ENCODE assay signal across 8 cellular contexts in the genomic region with DNA sequence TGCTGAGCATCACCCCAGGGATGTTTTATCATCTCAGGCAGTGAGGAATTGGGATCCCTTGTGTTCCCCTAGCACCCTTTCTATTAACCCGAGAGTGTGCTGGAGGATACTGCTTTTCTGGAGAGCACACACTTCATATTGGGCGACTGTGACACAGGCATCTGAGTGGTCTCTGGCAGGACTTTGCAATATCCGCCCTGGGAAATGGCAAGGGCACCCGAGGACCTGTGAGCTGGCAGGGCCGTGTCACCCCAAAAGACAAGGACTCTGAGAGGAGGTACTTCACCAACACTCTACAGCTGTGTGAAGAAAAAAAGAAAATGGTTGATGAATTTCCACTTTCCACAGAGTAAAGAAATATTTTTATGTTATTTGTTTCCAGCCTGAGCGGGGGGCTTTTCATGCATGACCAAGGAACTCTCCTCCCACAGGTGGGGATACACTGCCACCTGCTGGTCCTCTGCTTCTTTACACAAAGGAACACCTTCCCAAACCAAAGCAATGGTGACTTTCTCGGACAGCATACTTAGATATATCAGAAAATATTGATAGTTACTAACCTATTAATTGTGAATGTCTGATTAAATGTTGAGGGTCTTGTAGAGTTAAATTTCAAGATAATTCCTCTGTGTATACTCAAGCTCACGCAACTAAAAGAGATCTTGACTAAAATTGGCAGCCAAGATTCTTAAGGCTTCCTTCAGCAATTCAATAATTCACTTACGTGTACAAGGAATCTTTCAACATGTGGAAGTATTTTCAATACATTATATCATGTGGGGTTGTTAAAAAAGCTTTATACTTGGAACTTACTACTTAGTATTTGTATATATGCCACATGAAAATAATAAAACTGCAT. TPM values are rescaled to one million over a fixed set of nuclear protein-coding genes. Genes with fewer than 3 reads are reported as not detected.
DNase-seq lines count a peak whose midpoint lies in the region; ATAC-seq and TF ChIP-seq lines count a peak whose summit lies in the region.

No MANE protein-coding gene starts in this region.

- no peak overlapping the region for H3K4me3 Mint-ChIP-seq in CD14-positive monocyte
- no peak overlapping the region for H3K4me3 Mint-ChIP-seq in activated T-helper 17 cell treated with anti-CD3 and anti-CD28 coated beads, Interleukin-2, amount 50 U/mL, for 72 hours

- H2BK120ac ChIP-seq in IMR-90 (ENCODE audit: low read depth, low read length): no peak overlapping the region

- H3K4ac ChIP-seq in IMR-90 (ENCODE audit: low read depth, low read length): no peak overlapping the region

- POLR2A ChIA-PET in IMR-90 (lab: Charles Lee; ENCODE audit: unreplicated experiment): no interaction called here
- POLR2A ChIA-PET in RWPE1 (lab: Yijun Ruan, JAX; ENCODE audit: low non-redundant PET): no interaction called here

- H3K9me3 ChIP-seq in IMR-90 (ENCODE audit: control insufficient read depth, insufficient read depth, low read length): peaks cover 3% of the 10 kb centered on the region; the same call in 1 of the 2 replicates
- H3K9me3 ChIP-seq in gastrocnemius medialis: no peaks in the 10 kb centered on the region

- H3K36me3 ChIP-seq in IMR-90 (ENCODE audit: control insufficient read depth, insufficient read depth, low read length): no peaks in the 10 kb centered on the region
- no peaks in the 10 kb centered on the region for H3K36me3 ChIP-seq in gastrocnemius medialis

- no peak overlapping the region for H2AFZ ChIP-seq in IMR-90 (replicated peaks; ENCODE audit: low read length, poor library complexity)

- DNase-seq in CD14-positive monocyte (ENCODE audit: low spot score): no peak
- no peak for DNase-seq in IMR-90
- DNase-seq in RWPE1 (ENCODE audit: low spot score): peak; percentile 18
- peak; percentile 25 for DNase-seq in foreskin melanocyte
- no peak for DNase-seq in gastrocnemius medialis
- no peak for DNase-seq in cerebellar nuclear complex (lab: John Stamatoyannopoulos, UW)

- no TSS peak for BruUV-seq in IMR-90 (replicated peaks; lab: Mats Ljungman, UMichigan)

- no peak overlapping the region for H2BK15ac ChIP-seq in IMR-90 (ENCODE audit: low read depth, low read length)

- peaks cover 25% of the 10 kb centered on the region for H3K4me1 Mint-ChIP-seq in CD14-positive monocyte
- H3K4me1 Mint-ChIP-seq in activated T-helper 17 cell treated with anti-CD3 and anti-CD28 coated beads, Interleukin-2, amount 50 U/mL, for 72 hours: no peaks in the 10 kb centered on the region

- no peak overlapping the region for H3K9ac ChIP-seq in IMR-90 (ENCODE audit: low read depth, low read length)

- H3K9me1 ChIP-seq in IMR-90 (ENCODE audit: insufficient read depth, low read length): no peaks in the 10 kb centered on the region

- H2AK5ac ChIP-seq in IMR-90 (ENCODE audit: low read depth, low read length): no peak overlapping the region

- H3K14ac ChIP-seq in IMR-90 (replicated peaks; ENCODE audit: low read depth, low read length): no peak overlapping the region

- in situ Hi-C loops in IMR-90 (cut with MboI; ENCODE audit: low sequenced_read_pairs): no loop called here
- in situ Hi-C loops in gastrocnemius medialis (cut with MboI; ENCODE audit: low sequenced_read_pairs in 4 of 4): no loop called here

- H3K27me3 ChIP-seq in IMR-90 (ENCODE audit: control insufficient read depth, insufficient read depth, low read length) (no peaks in the 10 kb centered on the region), gastrocnemius medialis (no peaks in the 10 kb centered on the region)

- no peak overlapping the region for H4K91ac ChIP-seq in IMR-90 (ENCODE audit: insufficient read depth, low read depth, low read length)

- ATAC-seq in GM18505 (IDR thresholded peaks at IDR 0.05; ENCODE audit: unreplicated experiment): peak; percentile 25
- no peak for ATAC-seq in IMR-90 (ENCODE audit: low read depth)
- ATAC-seq in gastrocnemius medialis: no peak
- no peak for ATAC-seq in activated T-helper 17 cell treated with anti-CD3 and anti-CD28 coated beads, Interleukin-2, amount 50 U/mL, for 72 hours (replicated peaks)

- no CpG with 5 or more reads among the region's 9 CpGs for WGBS in IMR-90 (ENCODE audit: extremely low coverage in 2 of 2, insufficient read length in 1 of 2), 2 experiments

- no peak overlapping the region for H4K8ac ChIP-seq in IMR-90 (ENCODE audit: low read depth in 2 of 2, low read length in 2 of 2)

- H2BK20ac ChIP-seq in IMR-90 (ENCODE audit: low read depth, low read length): no peak overlapping the region

- H3K27ac ChIP-seq in IMR-90 (ENCODE audit: insufficient read depth, low read length) (no peak overlapping the region), RWPE1 (no peak overlapping the region), gastrocnemius medialis (no peak overlapping the region)

- peaks cover 3 to 11% (median 5%) of the 10 kb centered on the region in 3 donors for H3K27me3 Mint-ChIP-seq in CD14-positive monocyte (ENCODE audit: low read depth in 3 of 3)
- no peaks in the 10 kb centered on the region for H3K27me3 Mint-ChIP-seq in activated T-helper 17 cell treated with anti-CD3 and anti-CD28 coated beads, Interleukin-2, amount 50 U/mL, for 72 hours

- no peak overlapping the region for H3K18ac ChIP-seq in IMR-90 (ENCODE audit: low read depth, low read length)

- H2AK9ac ChIP-seq in IMR-90 (replicated peaks; ENCODE audit: low read depth, low read length, poor library complexity): no peak overlapping the region

- TF ChIP-seq POLR2A in GM18505 (IDR thresholded peaks at IDR 0.05; ENCODE audit: borderline replicate concordance, extremely low read depth, insufficient read depth, insufficient read length): no peak
- no peak for TF ChIP-seq POLR2A in IMR-90 (IDR thresholded peaks at IDR 0.05; ENCODE audit: low read depth, low read length)
- TF ChIP-seq POLR2A in gastrocnemius medialis (IDR thresholded peaks at IDR 0.05): no peak

- H4K5ac ChIP-seq in IMR-90 (ENCODE audit: low read depth, low read length): no peak overlapping the region

- H3K56ac ChIP-seq in IMR-90 (ENCODE audit: extremely low read depth, insufficient read depth, low read length): no peak overlapping the region

- no peaks in the 10 kb centered on the region for H4K20me1 ChIP-seq in IMR-90 (ENCODE audit: insufficient read depth, low read length)

- CTCF ChIA-PET in IMR-90 (lab: Yijun Ruan, JAX): no interaction called here
- CTCF ChIA-PET in RWPE1 (lab: Yijun Ruan, JAX): interaction anchor here (0.5 to 0.6 kb wide), 3 partner anchors 791 to 1808 kb away, joined by 3 to 4 read pairs (median 3); no protein-coding TSS in a partner anchor

- H3K4me3 ChIP-seq in IMR-90 (ENCODE audit: insufficient read depth, low read depth, low read length) (no peak overlapping the region), gastrocnemius medialis (no peak overlapping the region)

- no peaks in the 10 kb centered on the region for H3K79me1 ChIP-seq in IMR-90 (ENCODE audit: low read depth in 1 of 2, low read length in 2 of 2)

- H3K27ac Mint-ChIP-seq in CD14-positive monocyte: no peak overlapping the region
- H3K27ac Mint-ChIP-seq in activated T-helper 17 cell treated with anti-CD3 and anti-CD28 coated beads, Interleukin-2, amount 50 U/mL, for 72 hours: no peak overlapping the region

- no peak overlapping the region for H2BK5ac ChIP-seq in IMR-90 (ENCODE audit: low read depth, low read length, poor library complexity, severe bottlenecking)

- dilution Hi-C loops in IMR-90 (cut with HindIII; ENCODE audit: low sequenced_read_pairs, unreplicated experiment): no loop called here

- H3K9me3 Mint-ChIP-seq in CD14-positive monocyte: peaks cover 0 to 5% (median 2%) of the 10 kb centered on the region in 7 donors
- H3K9me3 Mint-ChIP-seq in activated T-helper 17 cell treated with anti-CD3 and anti-CD28 coated beads, Interleukin-2, amount 50 U/mL, for 72 hours: peaks cover 10% of the 10 kb centered on the region

- TF ChIP-seq RAD21 in IMR-90 (IDR thresholded peaks at IDR 0.05; ENCODE audit: low read length): peak; percentile 59

- no peak overlapping the region for H3K4me2 ChIP-seq in IMR-90 (ENCODE audit: low read depth, low read length)

- no peaks in the 10 kb centered on the region for H3K36me3 Mint-ChIP-seq in CD14-positive monocyte
- H3K36me3 Mint-ChIP-seq in activated T-helper 17 cell treated with anti-CD3 and anti-CD28 coated beads, Interleukin-2, amount 50 U/mL, for 72 hours (ENCODE audit: low read depth): no peaks in the 10 kb centered on the region

- H3K23ac ChIP-seq in IMR-90 (ENCODE audit: low read depth, low read length): no peak overlapping the region

- H3K4me1 ChIP-seq in IMR-90 (ENCODE audit: control insufficient read depth, insufficient read depth, low read length) (no peaks in the 10 kb centered on the region), gastrocnemius medialis (no peaks in the 10 kb centered on the region)

- intact Hi-C loops in CD14-positive monocyte (cut with micrococcal nuclease): no loop called here
- intact Hi-C loops in IMR-90 (cut with micrococcal nuclease): no loop called here
- intact Hi-C loops in gastrocnemius medialis (cut with DNase I; ENCODE audit: low total_unique reads): no loop called here

- TF ChIP-seq CTCF in CD14-positive monocyte (IDR thresholded peaks at IDR 0.05) (peak; percentile 79), IMR-90 (conservative IDR thresholded peaks at IDR 0.05; ENCODE audit: low read depth, low read length) (peak; percentile 50), RWPE1 (conservative IDR thresholded peaks at IDR 0.05; ENCODE audit: low read depth) (peak; percentile 63), gastrocnemius medialis (IDR thresholded peaks at IDR 0.05 in 4 of 5, conservative IDR thresholded peaks at IDR 0.05 in 1 of 5) (peak in 3 of 5 experiments; percentile 46 to 57 (median 57))

TF ChIP-seq in IMR-90, 13 proteins besides CTCF, POLR2A, EP300 and RAD21:
- TF ChIP-seq SMC3 (IDR thresholded peaks at IDR 0.05; ENCODE audit: low read depth, low read length) (peak; percentile 28; the same call in 1 of the 2 replicates), MXI1 (IDR thresholded peaks at IDR 0.05; ENCODE audit: borderline replicate concordance, low read depth, low read length) (no peak)
TF ChIP-seq in IMR-90: peak in this region for 1.

RNA-seq across cellular contexts. Expression of a gene that starts 45.9 kb away (rescaled TPM):
- polyA plus RNA-seq in CD14-positive monocyte (not detected), IMR-90 (2012; rRNA removed) (not detected in 2 replicates)
- total RNA-seq in IMR-90 (2012; rRNA removed) (not detected in 2 replicates), gastrocnemius medialis (not detected)
- not detected in 2 replicates for polyA plus RNA-seq in IMR-90 (2012; cell fraction: cytosol; rRNA removed)
- not detected in 2 replicates for polyA plus RNA-seq in IMR-90 (2012; cell fraction: nucleus; rRNA removed; ENCODE audit: low replicate concordance)
- not detected for total RNA-seq in activated T-helper 17 cell treated with anti-CD3 and anti-CD28 coated beads, Interleukin-2, amount 50 U/mL, for 72 hours

Comparison
In these comparisons a context has a peak if more than half of its experiments do, and no peak if none do; other contexts are left out.
1. DNase-seq: peak in RWPE1 (single experiment) and foreskin melanocyte (single experiment); none in CD14-positive monocyte (single experiment), IMR-90 (single experiment), gastrocnemius medialis (0 of 2) and cerebellar nuclear complex (0 of 2).
2. Peak in every context shown above with its lines, with median percentiles within 50 percentile points of each other: CTCF ChIP-seq.